In genomic region chr7:80263321-80263720, GRCh38 we compare ENCODE assay signal across 26 cellular contexts.
A peak's percentile ranks its signal among the peaks of the same experiment; 100 is the strongest.
DNase-seq lines count a peak whose midpoint lies in the region; ATAC-seq and TF ChIP-seq lines count a peak whose summit lies in the region.
"Had no signal": no experiment of that assay in that cellular context is flagged by ENCODE, and none has a peak within 500 bp of the region (broad histone marks: within the 10 kb centered on the region; RNA-seq: fewer than 3 reads in every experiment).

No MANE protein-coding gene starts in this region.

- DNase-seq in NCI-H226 (peak; percentile 37), cardiac fibroblast (ENCODE audit: low read depth in 2 of 2) (peak; percentile 48 to 63), neural progenitor cell (ENCODE audit: low spot score) (no peak), hepatic stellate cell (ENCODE audit: low spot score) (no peak), KBM-7 (no peak), NCI-H2171 (lab: John Stamatoyannopoulos, UW) (no peak)
- DNase-seq: activated CD4-positive, alpha-beta T cell treated with anti-CD3 and anti-CD28 coated beads, Interleukin-2, amount 50 U/mL, for 48 hours; activated CD8-positive, alpha-beta memory T cell treated with anti-CD3 and anti-CD28 coated beads, Interleukin-2, amount 50 U/mL, for 48 hours; activated effector memory CD4-positive, alpha-beta T cell treated with Interleukin-2 at 50 U/mL for 16 hours; C1 segment of cervical spinal cord; Calu3; hippocampal formation; Kasumi-1; lower lobe of right lung; NCI-H1092 treated with DMSO at 0.1 percent for 48 hours; NCI-H2029 treated with DMSO at 0.1 percent for 48 hours; NCI-H446; nucleus accumbens; spleen; stimulated activated CD4-positive, alpha-beta T cell treated with anti-CD3 and anti-CD28 coated beads, Interleukin-4, amount 100 ng/mL, for 1 hour; stimulated activated naive CD4-positive, alpha-beta T cell treated with Interleukin-2 at 50 U/mL for 16 hours; T-helper 2 cell had no signal

- H3F3A ChIP-seq in neural progenitor cell (ENCODE audit: low read depth), result no peaks in the 10 kb centered on the region

- H3K79me2 ChIP-seq in ACC112 (ENCODE audit: control insufficient read depth, insufficient read depth, low read length, unreplicated experiment) (no peaks in the 10 kb centered on the region), neural progenitor cell (ENCODE audit: low read depth) (no peaks in the 10 kb centered on the region)

- no peak overlapping the region for H3K4me2 ChIP-seq in neural progenitor cell

- TF ChIP-seq CTCF in cardiac fibroblast (IDR thresholded peaks at IDR 0.05; ENCODE audit: low read depth, low read length) (no peak), neural progenitor cell (IDR thresholded peaks at IDR 0.05) (no peak)

- no peak for ATAC-seq in HG02759 (IDR thresholded peaks at IDR 0.05; ENCODE audit: unreplicated experiment)
- ATAC-seq: lower lobe of right lung had no signal

- no peaks in the 10 kb centered on the region for H3K9me3 Mint-ChIP-seq in neural progenitor cell

- H3K27me3 ChIP-seq in ACC112 (ENCODE audit: insufficient read depth, low read length) (no peaks in the 10 kb centered on the region), neural progenitor cell (no peaks in the 10 kb centered on the region)
- H3K27me3 ChIP-seq: cardiac muscle cell, spleen, tibial nerve had no signal

- no peak overlapping the region for H3K9ac ChIP-seq in neural progenitor cell

- H3K4me1 Mint-ChIP-seq in neural progenitor cell, result peaks cover 4% of the 10 kb centered on the region

- H3K4me1 ChIP-seq in ACC112 (ENCODE audit: control insufficient read depth, insufficient read depth, low read length, unreplicated experiment), result peaks cover 3% of the 10 kb centered on the region
- peaks cover 3% of the 10 kb centered on the region for H3K4me1 ChIP-seq in neural progenitor cell
- H3K4me1 ChIP-seq: lower lobe of right lung, spleen had no signal

- H3K9me3 ChIP-seq in neural progenitor cell (ENCODE audit: low read depth), result no peaks in the 10 kb centered on the region
- H3K9me3 ChIP-seq: lower lobe of right lung, spleen, tibial nerve had no signal

- H2AFZ ChIP-seq in ACC112 (ENCODE audit: low read length, unreplicated experiment) (peak overlapping the region; percentile 42), neural progenitor cell (replicated peaks) (peak overlapping the region; percentile 30)

- H4K20me1 ChIP-seq in neural progenitor cell (ENCODE audit: low read depth), result no peaks in the 10 kb centered on the region

- no peak overlapping the region for H3K27ac Mint-ChIP-seq in neural progenitor cell

- no peak overlapping the region for H3K4me3 Mint-ChIP-seq in neural progenitor cell

- in situ Hi-C loops in KBM-7 (cut with MboI; ENCODE audit: low pct_unique_long_range_greater_than_20kb, low sequenced_read_pairs), result no loop called here

- H3K27me3 Mint-ChIP-seq in neural progenitor cell (ENCODE audit: insufficient read depth, low read depth), result no peaks in the 10 kb centered on the region

- H3K36me3 ChIP-seq in ACC112 (ENCODE audit: insufficient read depth, low read length) (no peaks in the 10 kb centered on the region), neural progenitor cell (no peaks in the 10 kb centered on the region)
- H3K36me3 ChIP-seq: cardiac muscle cell, lower lobe of right lung, spleen, tibial nerve had no signal

- H3K4me3 ChIP-seq in ACC112 (ENCODE audit: low read depth, low read length), result peak overlapping the region; percentile 55
- peak overlapping the region in 1 of 2 donors; percentile 21 for H3K4me3 ChIP-seq in cardiac fibroblast (replicated peaks in 1 of 2; ENCODE audit: low read depth in 2 of 2, low read length in 2 of 2)
- no peak overlapping the region for H3K4me3 ChIP-seq in neural progenitor cell
- H3K4me3 ChIP-seq: cardiac muscle cell, lower lobe of right lung, spleen, tibial nerve had no signal

- H3K27ac ChIP-seq in ACC112 (ENCODE audit: low read depth, low read length) (no peak overlapping the region), neural progenitor cell (no peak overlapping the region)
- H3K27ac ChIP-seq: cardiac muscle cell, lower lobe of right lung, spleen, tibial nerve had no signal

- no peaks in the 10 kb centered on the region for H3K36me3 Mint-ChIP-seq in neural progenitor cell

Comparison
In these comparisons a context has a peak if more than half of its experiments do, and no peak if none do; other contexts are left out.
1. DNase-seq: peak in NCI-H226 (single experiment) and cardiac fibroblast (2 of 2); none in neural progenitor cell (single experiment), hepatic stellate cell (single experiment), KBM-7 (single experiment) and NCI-H2171 (single experiment).